2 cellular contexts compared by ENCODE assay signal in genomic region chr6:99467509-99468106, GRCh38.
TF ChIP-seq lines count a peak whose summit lies in the region.

No MANE protein-coding gene starts in this region.

TF ChIP-seq in GM12878, 131 proteins besides CTCF, POLR2A, EP300 and RAD21:
- TF ChIP-seq SMC3 (IDR thresholded peaks at IDR 0.05; ENCODE audit: borderline replicate concordance, low read length) = peak; percentile 86; the same call in 1 of the 2 replicates
- TF ChIP-seq, protein P1, sequence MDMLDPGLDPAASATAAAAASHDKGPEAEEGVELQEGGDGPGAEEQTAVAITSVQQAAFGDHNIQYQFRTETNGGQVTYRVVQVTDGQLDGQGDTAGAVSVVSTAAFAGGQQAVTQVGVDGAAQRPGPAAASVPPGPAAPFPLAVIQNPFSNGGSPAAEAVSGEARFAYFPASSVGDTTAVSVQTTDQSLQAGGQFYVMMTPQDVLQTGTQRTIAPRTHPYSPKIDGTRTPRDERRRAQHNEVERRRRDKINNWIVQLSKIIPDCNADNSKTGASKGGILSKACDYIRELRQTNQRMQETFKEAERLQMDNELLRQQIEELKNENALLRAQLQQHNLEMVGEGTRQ (IDR thresholded peaks at IDR 0.05; ENCODE audit: borderline replicate concordance, low read depth, low read length) = no peak

TF ChIP-seq in HepG2, 621 proteins besides CTCF, POLR2A, EP300 and RAD21:
- TF ChIP-seq FOXK1 (CRISPR knock-in tag; IDR thresholded peaks at IDR 0.05; ENCODE audit: borderline replicate concordance, low read depth) = no peak
- no peak for TF ChIP-seq HHEX (CRISPR knock-in tag; IDR thresholded peaks at IDR 0.05)
- TF ChIP-seq SMC3 (IDR thresholded peaks at IDR 0.05; ENCODE audit: low read length) = peak; percentile 39; the same call in 1 of the 2 replicates
- peak; percentile 67 for TF ChIP-seq STAG1 (CRISPR knock-in tag; IDR thresholded peaks at IDR 0.05)
- TF ChIP-seq MZF1 (CRISPR knock-in tag; IDR thresholded peaks at IDR 0.05; ENCODE audit: borderline replicate concordance) = no peak
- TF ChIP-seq BCLAF1 (IDR thresholded peaks at IDR 0.05) = no peak
- no peak for TF ChIP-seq HMG20A (CRISPR knock-in tag; IDR thresholded peaks at IDR 0.05; ENCODE audit: borderline replicate concordance)
- no peak for TF ChIP-seq SMAD9 (CRISPR knock-in tag; IDR thresholded peaks at IDR 0.05)
- no peak for TF ChIP-seq RBM22 (optimal IDR thresholded peaks at IDR 0.05; ENCODE audit: low read length)
